In genomic region chr7:3218561-3219225, GRCh38 we compare ENCODE assay signal across 19 cellular contexts.
DNase-seq lines count a peak whose midpoint lies in the region; ATAC-seq and TF ChIP-seq lines count a peak whose summit lies in the region.
"Had no signal": no experiment of that assay in that cellular context is flagged by ENCODE, and none has a peak within 500 bp of the region (broad histone marks: within the 10 kb centered on the region; RNA-seq: fewer than 3 reads in every experiment).

No MANE protein-coding gene starts in this region.

- peak overlapping the region; percentile 54 for H3K27ac ChIP-seq in VCaP
- H3K27ac ChIP-seq: ovary, tibial nerve had no signal

- TF ChIP-seq CTCF in VCaP (conservative IDR thresholded peaks at IDR 0.05): no peak
- no peak for TF ChIP-seq CTCF in mucosa of descending colon (IDR thresholded peaks at IDR 0.05)

- no peaks in the 10 kb centered on the region for H3K9me3 ChIP-seq in mucosa of descending colon
- H3K9me3 ChIP-seq: BE2C, ovary, tibial nerve had no signal

- H3K36me3 ChIP-seq in mucosa of descending colon (ENCODE audit: low read depth): no peaks in the 10 kb centered on the region
- H3K36me3 ChIP-seq: BE2C, ovary, tibial nerve had no signal

- peak; percentile 52 for DNase-seq in NCI-H1105 (lab: John Stamatoyannopoulos, UW)
- peak; percentile 5 for DNase-seq in inferior parietal cortex (ENCODE audit: extremely low spot score)
- peak; percentile 90 for DNase-seq in renal cortical epithelial cell (ENCODE audit: low read depth)
- DNase-seq in NCI-H748 (lab: John Stamatoyannopoulos, UW; ENCODE audit: unreplicated experiment): no peak
- no peak for DNase-seq in mucosa of descending colon
- no peak for DNase-seq in T1000 (lab: John Stamatoyannopoulos, UW)
- DNase-seq: activated CD4-positive, alpha-beta T cell treated with anti-CD3 and anti-CD28 coated beads for 1 hour; activated gamma-delta T cell; BE2C; DMS153; H9; NCI-H2029 treated with DMSO at 0.1 percent for 48 hours; ovary; SHP77 treated with DMSO at 0.1 percent for 48 hours had no signal

- no peaks in the 10 kb centered on the region for H3K4me1 ChIP-seq in mucosa of descending colon (ENCODE audit: low read depth)
- H3K4me1 ChIP-seq: BE2C had no signal

- ATAC-seq in mucosa of descending colon (no peak), HG03097 (IDR thresholded peaks at IDR 0.05; ENCODE audit: low FRiP score, unreplicated experiment) (no peak)
- ATAC-seq: esophagus mucosa had no signal

- intact Hi-C loops in mucosa of descending colon (cut with DNase I, micrococcal nuclease): no loop called here

- no peak overlapping the region for H3K4me3 ChIP-seq in mucosa of descending colon
- H3K4me3 ChIP-seq: ovary, smooth muscle cell, tibial nerve had no signal

Comparison
In these comparisons a context has a peak if more than half of its experiments do, and no peak if none do; other contexts are left out.
1. DNase-seq: peak in NCI-H1105 (single experiment), inferior parietal cortex (single experiment) and renal cortical epithelial cell (single experiment); none in NCI-H748 (single experiment), mucosa of descending colon (0 of 3) and T1000 (single experiment).